ENCODE assay signal across 10 cellular contexts in genomic region chr19:13079542-13079986, GRCh38. TPM values are rescaled to one million over a fixed set of nuclear protein-coding genes. Genes with fewer than 3 reads are reported as not detected.
A peak's percentile ranks its signal among the peaks of the same experiment; 100 is the strongest.
DNase-seq lines count a peak whose midpoint lies in the region; ATAC-seq lines count a peak whose summit lies in the region.
"Had no signal": no experiment of that assay in that cellular context is flagged by ENCODE, and none has a peak within 500 bp of the region (broad histone marks: within the 10 kb centered on the region; RNA-seq: fewer than 3 reads in every experiment).

No MANE protein-coding gene starts in this region.

- peaks cover 42% of the 10 kb centered on the region for H3K4me1 ChIP-seq in SJCRH30
- peaks cover 64 to 76% (median 72%) of the 10 kb centered on the region in 3 donors for H3K4me1 ChIP-seq in skeletal muscle tissue (ENCODE audit: control insufficient read depth in 3 of 3, insufficient read depth in 3 of 3, low read length in 3 of 3)

- H3K4me3 ChIP-seq in SJCRH30: no peak overlapping the region
- H3K4me3 ChIP-seq in skeletal muscle tissue (ENCODE audit: low read length in 3 of 3): no peak overlapping the region
- H3K4me3 ChIP-seq: PC-9 had no signal

- H3K27ac ChIP-seq in SJCRH30: no peak overlapping the region
- peak overlapping the region; percentile 69 for H3K27ac ChIP-seq in skeletal muscle tissue (ENCODE audit: low read depth, low read length)
- H3K27ac ChIP-seq: PC-9 had no signal

- peak overlapping the region in 2 of 3 donors; percentile 48 to 76 for H3K9ac ChIP-seq in skeletal muscle tissue (ENCODE audit: low read depth in 1 of 3, low read length in 3 of 3)

- no peaks in the 10 kb centered on the region for H3K9me3 ChIP-seq in SJCRH30 (replicated peaks)
- H3K9me3 ChIP-seq in skeletal muscle tissue (ENCODE audit: control insufficient read depth in 3 of 3, low read length in 3 of 3): no peaks in the 10 kb centered on the region

- no peak for ATAC-seq in HG03457 (IDR thresholded peaks at IDR 0.05; ENCODE audit: unreplicated experiment)
- ATAC-seq in GM21576 (IDR thresholded peaks at IDR 0.05; ENCODE audit: unreplicated experiment): no peak

- DNase-seq in GM03348 (ENCODE audit: low spot score) (peak; percentile 79), SJCRH30 (peak; percentile 57 to 73), fibroblast of peridontal ligament (ENCODE audit: extremely low read depth) (peak; percentile 57), COLO829 (ENCODE audit: low spot score) (no peak), NCI-H146 (lab: John Stamatoyannopoulos, UW) (no peak)
- DNase-seq: hippocampal formation had no signal

- peaks cover 15% of the 10 kb centered on the region for H3K36me3 ChIP-seq in SJCRH30
- peaks cover 31 to 56% (median 56%) of the 10 kb centered on the region in 3 donors for H3K36me3 ChIP-seq in skeletal muscle tissue (ENCODE audit: control insufficient read depth in 3 of 3, insufficient read depth in 3 of 3, low read length in 3 of 3)

- H3K27me3 ChIP-seq in SJCRH30 (no peaks in the 10 kb centered on the region), skeletal muscle tissue (ENCODE audit: control insufficient read depth in 3 of 3, insufficient read depth in 3 of 3, low read length in 3 of 3) (no peaks in the 10 kb centered on the region)

RNA-seq across cellular contexts. Expression of gene LYL1, which starts 23.1 kb away (rescaled TPM):
- total RNA-seq in SJCRH30 (2014; rRNA removed; shearing (Covaris generic)): 0.08 TPM in 1 of 2 replicates, not detected in the other
- 13.6 TPM for total RNA-seq in skeletal muscle tissue

RNA-seq across cellular contexts. Expression of gene TRMT1, which starts 37.0 kb away (rescaled TPM):
- total RNA-seq in SJCRH30 (2014; rRNA removed; shearing (Covaris generic)): 54.1 and 59.0 TPM in 2 replicates
- total RNA-seq in skeletal muscle tissue: 13.0 TPM

RNA-seq across cellular contexts. Expression of gene NACC1, which starts 38.5 kb away (rescaled TPM):
- total RNA-seq in SJCRH30 (2014; rRNA removed; shearing (Covaris generic)): 103 and 105 TPM in 2 replicates
- total RNA-seq in skeletal muscle tissue: 10.4 TPM

Comparison
In these comparisons a context has a peak if more than half of its experiments do, and no peak if none do; other contexts are left out.
1. DNase-seq: peak in GM03348 (single experiment), SJCRH30 (2 of 2) and fibroblast of peridontal ligament (single experiment); none in COLO829 (single experiment) and NCI-H146 (single experiment).
2. RNA of gene LYL1, which starts 23.1 kb away (total RNA-seq): 13.6 TPM in skeletal muscle tissue (single experiment); 0.08 TPM in SJCRH30; every median in the first group is over 10 times any median in the second.